ENCODE assay signal across 1 cellular context in the genomic region with DNA sequence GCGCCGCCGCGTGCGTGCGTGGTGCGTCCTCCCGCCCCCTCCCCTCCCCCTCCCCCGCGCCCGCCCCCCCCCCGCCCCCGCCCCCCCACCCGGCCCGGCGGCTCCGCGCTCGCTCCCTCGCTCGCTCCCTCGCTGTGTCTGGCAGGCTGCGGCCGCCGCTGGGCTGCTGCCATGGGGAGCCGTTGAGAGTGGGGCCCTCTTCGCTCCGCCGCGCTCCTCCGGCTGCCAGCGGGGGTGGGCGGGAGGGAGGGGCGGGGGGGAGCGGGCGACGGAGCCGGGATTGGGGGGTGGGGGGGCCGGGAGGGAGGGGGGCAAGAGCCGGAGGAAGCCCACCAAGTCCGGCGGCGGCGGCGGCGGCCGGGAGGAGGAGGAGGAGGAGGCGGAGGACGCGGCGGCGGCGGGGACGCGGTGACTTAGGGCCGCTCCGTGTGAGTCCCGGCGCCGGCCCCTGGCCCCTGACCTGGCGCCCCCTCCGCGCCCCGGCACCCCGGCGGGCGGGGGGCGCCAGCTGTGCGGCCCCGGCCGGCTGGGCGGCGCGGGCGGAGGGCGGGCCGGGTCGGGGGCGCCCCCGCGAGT.
A peak's percentile ranks its signal among the peaks of the same experiment; 100 is the strongest.
TF ChIP-seq lines count a peak whose summit lies in the region.

No MANE protein-coding gene starts in this region.

TF ChIP-seq in neural cell, 6 proteins besides CTCF, POLR2A, EP300 and RAD21 (continued from another document):
- TF ChIP-seq POLR2AphosphoS5 (IDR thresholded peaks at IDR 0.05), result peak; percentile 75
- no peak for TF ChIP-seq EZH2 (IDR thresholded peaks at IDR 0.05; ENCODE audit: borderline replicate concordance, insufficient read depth, low read length, poor library complexity, severe bottlenecking)
- no peak for TF ChIP-seq TAF1 (IDR thresholded peaks at IDR 0.05; ENCODE audit: low read depth)
TF ChIP-seq in neural cell: peak in this region for 1.
